ENCODE assay signal across 10 cellular contexts in genomic region chr2:174120346-174120745, GRCh38.
A peak's percentile ranks its signal among the peaks of the same experiment; 100 is the strongest.
DNase-seq lines count a peak whose midpoint lies in the region; ATAC-seq lines count a peak whose summit lies in the region.
"Had no signal": no experiment of that assay in that cellular context is flagged by ENCODE, and none has a peak within 500 bp of the region (broad histone marks: within the 10 kb centered on the region; RNA-seq: fewer than 3 reads in every experiment).

No MANE protein-coding gene starts in this region.

- no peak for DNase-seq in activated CD4-positive, CD25-positive, alpha-beta regulatory T cell treated with anti-CD3 and anti-CD28 coated beads, Interleukin-2, amount 50 U/mL, for 72 hours
- DNase-seq in NCI-H146 treated with DMSO at 0.1 percent for 48 hours (lab: John Stamatoyannopoulos, UW; ENCODE audit: unreplicated experiment) (peak; percentile 40), dermis blood vessel endothelial cell (peak; percentile 44), C1 segment of cervical spinal cord (lab: John Stamatoyannopoulos, UW) (no peak), sciatic nerve (ENCODE audit: low spot score) (no peak)
- DNase-seq in stimulated activated CD4-positive, alpha-beta T cell treated with anti-CD3 and anti-CD28 coated beads, Interleukin-2, amount 100 ng/mL, for 48 hours, result peak; percentile 3 to 19
- DNase-seq: effector memory CD8-positive, alpha-beta T cell; NCI-H2029 had no signal

- intact Hi-C loops in sciatic nerve (cut with DNase I), result no loop called here

- ATAC-seq in activated CD4-positive, CD25-positive, alpha-beta regulatory T cell treated with anti-CD3 and anti-CD28 coated beads, Interleukin-2, amount 50 U/mL, for 24 hours, result peak; percentile 90 to 95
- ATAC-seq in sciatic nerve (no peak), HG03097 (IDR thresholded peaks at IDR 0.05; ENCODE audit: low FRiP score, unreplicated experiment) (no peak)
- ATAC-seq: effector memory CD8-positive, alpha-beta T cell had no signal

Comparison
In these comparisons a context has a peak if more than half of its experiments do, and no peak if none do; other contexts are left out.
1. ATAC-seq: peak in activated CD4-positive, CD25-positive, alpha-beta regulatory T cell treated with anti-CD3 and anti-CD28 coated beads, Interleukin-2, amount 50 U/mL, for 24 hours (2 of 2); none in sciatic nerve (single experiment) and HG03097 (single experiment).
2. DNase-seq: peak in NCI-H146 treated with DMSO at 0.1 percent for 48 hours (single experiment), dermis blood vessel endothelial cell (single experiment) and stimulated activated CD4-positive, alpha-beta T cell treated with anti-CD3 and anti-CD28 coated beads, Interleukin-2, amount 100 ng/mL, for 48 hours (2 of 2); none in activated CD4-positive, CD25-positive, alpha-beta regulatory T cell treated with anti-CD3 and anti-CD28 coated beads, Interleukin-2, amount 50 U/mL, for 72 hours (single experiment), C1 segment of cervical spinal cord (0 of 14) and sciatic nerve (single experiment).